19 cellular contexts compared by ENCODE assay signal in genomic region chr18:54580202-54580729, GRCh38. TPM values are rescaled to one million over a fixed set of nuclear protein-coding genes. Genes with fewer than 3 reads are reported as not detected.
"Had no signal": no experiment of that assay in that cellular context is flagged by ENCODE, and none has a peak within 500 bp of the region (broad histone marks: within the 10 kb centered on the region; RNA-seq: fewer than 3 reads in every experiment).

No MANE protein-coding gene starts in this region.

- H3K36me3 Mint-ChIP-seq: IgD-negative memory B cell had no signal

- H3K4me3 Mint-ChIP-seq: IgD-negative memory B cell had no signal

- H3K27ac ChIP-seq: HL-60, SJSA1, SK-N-MC had no signal

- H3K27ac Mint-ChIP-seq: IgD-negative memory B cell had no signal

- H3K4me3 ChIP-seq: K562, SJSA1, SK-N-MC had no signal

- H3K36me3 ChIP-seq: SJSA1 had no signal

- H3K27me3 ChIP-seq: SJSA1 had no signal

- H3K9me3 ChIP-seq: SJSA1 had no signal

- ATAC-seq: K562 had no signal

- DNase-seq: NCI-H1092 treated with DMSO at 0.1 percent for 48 hours, NCI-H1436, NCI-H187, NCI-H2029, NCI-H2081 treated with DMSO at 0.1 percent for 48 hours, NCI-H2227 treated with DMSO at 0.1 percent for 48 hours, NCI-H526 treated with DMSO at 0.1 percent for 48 hours, NCI-H774, Right ventricle myocardium superior, RPMI8226, SIG-M5 had no signal

- H3K4me1 ChIP-seq: SJSA1 had no signal

RNA-seq across cellular contexts. Expression of gene DYNAP, which starts 10.8 kb away (rescaled TPM):
- total RNA-seq: K562; LHCN-M2; NCI-H460; Right ventricle myocardium superior; SJSA1; T-helper 1 cell treated with Interleukin-12 subunit alpha and Interleukin-12 subunit beta and Interleukin-4 antibody, amounts not matched to agents 30 ng/mL and 1 ng/mL, for 36 hours had no signal
